In genomic region chr6:92848901-92849300, GRCh38 we compare ENCODE assay signal across 23 cellular contexts.
"Had no signal": no experiment of that assay in that cellular context is flagged by ENCODE, and none has a peak within 500 bp of the region (broad histone marks: within the 10 kb centered on the region; RNA-seq: fewer than 3 reads in every experiment).

No MANE protein-coding gene starts in this region.

- ATAC-seq: HepG2, SK-N-SH treated with all-trans-retinoic acid at 6 μM for 48 hours had no signal

- H3K27ac ChIP-seq: HL-60, RWPE1, SJCRH30 had no signal

- H3K9me3 ChIP-seq: MG63 had no signal

- H3K36me3 ChIP-seq: MG63, SJCRH30 had no signal

- DNase-seq: IMR-90, Karpas-422, KG1, MG63, NCI-H1092, NCI-H1105 treated with DMSO at 0.1 percent for 48 hours, NCI-H1417 treated with DMSO at 0.1 percent for 48 hours, NCI-H146, NCI-H1694 treated with DMSO at 0.1 percent for 48 hours, NCI-H1930, NCI-H2081, NCI-H2171, NCI-H226, NCI-H446, NCI-H524 treated with DMSO at 0.1 percent for 48 hours, NCI-H69, NCI-H774, SHP77, SJCRH30 had no signal

- H3K4me3 ChIP-seq: MG63, SJCRH30 had no signal

- H3K27me3 ChIP-seq: MG63, SJCRH30 had no signal
